In genomic region chr2:222024934-222025890, GRCh38 we compare ENCODE assay signal across 8 cellular contexts.
A peak's percentile ranks its signal among the peaks of the same experiment; 100 is the strongest.
DNase-seq lines count a peak whose midpoint lies in the region; ATAC-seq, FAIRE-seq and TF ChIP-seq lines count a peak whose summit lies in the region.

No MANE protein-coding gene starts in this region.

- ATAC-seq in T-cell (replicated peaks in 1 of 4) (no peak), GM18517 (IDR thresholded peaks at IDR 0.05; ENCODE audit: unreplicated experiment) (no peak)

- H3K9me3 Mint-ChIP-seq in T-cell: peaks cover 0 to 3% (median 0%) of the 10 kb centered on the region in 3 donors
- H3K9me3 Mint-ChIP-seq in activated T-cell treated with anti-CD3 and anti-CD28 coated beads, Interleukin-2, amount 50 U/mL, for 24 hours: no peaks in the 10 kb centered on the region

- H3K4me1 Mint-ChIP-seq in T-cell: peaks cover 0 to 7% (median 2%) of the 10 kb centered on the region in 3 donors
- no peaks in the 10 kb centered on the region for H3K4me1 Mint-ChIP-seq in activated T-cell treated with anti-CD3 and anti-CD28 coated beads, Interleukin-2, amount 50 U/mL, for 24 hours (ENCODE audit: low read depth)

- H3K27ac ChIP-seq in small intestine (ENCODE audit: low read depth in 1 of 2, low read length in 1 of 2): no peak overlapping the region

- TF ChIP-seq CTCF in GM10266 (IDR thresholded peaks at IDR 0.05; ENCODE audit: control insufficient read depth, insufficient read depth, low read depth, missing control alignments) (peak; percentile 66), LNCaP clone FGC (IDR thresholded peaks at IDR 0.05; ENCODE audit: control insufficient read depth, extremely low read depth, insufficient read depth) (peak; percentile 72), foreskin fibroblast (IDR thresholded peaks at IDR 0.05; ENCODE audit: low read depth, low read length) (peak; percentile 70)

- FAIRE-seq in small intestine (lab: Jason Lieb, UNC): no peak

- CTCF ChIA-PET in T-cell (lab: Charles Lee): interaction anchor here in 1 of 2 donors (1.0 kb wide), 1 partner anchor 10 kb away, joined by 4 read pairs; no protein-coding TSS in a partner anchor

- POLR2A ChIA-PET in T-cell (lab: Charles Lee): no interaction called here

- no peaks in the 10 kb centered on the region for H3K4me1 ChIP-seq in small intestine (ENCODE audit: control insufficient read depth in 2 of 2, insufficient read depth in 1 of 2, low read depth in 1 of 2, low read length in 1 of 2)

- no peaks in the 10 kb centered on the region for H3K36me3 Mint-ChIP-seq in T-cell
- no peaks in the 10 kb centered on the region for H3K36me3 Mint-ChIP-seq in activated T-cell treated with anti-CD3 and anti-CD28 coated beads, Interleukin-2, amount 50 U/mL, for 24 hours (ENCODE audit: low read depth)

- H3K4me3 ChIP-seq in LNCaP clone FGC (ENCODE audit: low read depth, low read length) (no peak overlapping the region), foreskin fibroblast (ENCODE audit: low read depth in 1 of 2, low read length in 2 of 2) (no peak overlapping the region), small intestine (ENCODE audit: low read depth in 1 of 2, low read length in 2 of 2) (no peak overlapping the region)

- H3K27me3 Mint-ChIP-seq in T-cell: peaks cover 0 to 5% of the 10 kb centered on the region in 2 donors
- H3K27me3 Mint-ChIP-seq in activated T-cell treated with anti-CD3 and anti-CD28 coated beads, Interleukin-2, amount 50 U/mL, for 24 hours: no peaks in the 10 kb centered on the region

- WGBS in small intestine, 3 donors: 31 to 39% (median 39%) methylated on average over 8 of the region's 8 CpGs

- H3K36me3 ChIP-seq in small intestine (ENCODE audit: control insufficient read depth in 2 of 2, insufficient read depth in 2 of 2, low read length in 2 of 2): no peaks in the 10 kb centered on the region

- no peaks in the 10 kb centered on the region for H3K9me3 ChIP-seq in small intestine (ENCODE audit: control insufficient read depth, low read depth)

- in situ Hi-C loops in SK-MEL-5 (cut with HindIII; ENCODE audit: low pct_unique_long_range_greater_than_20kb, low sequenced_read_pairs): loop anchor here (25.0 kb wide), 1 partner anchor 537 kb away; no protein-coding TSS in a partner anchor

- H3K27me3 ChIP-seq in small intestine (ENCODE audit: control insufficient read depth in 2 of 2, insufficient read depth in 2 of 2, low read length in 2 of 2): no peaks in the 10 kb centered on the region

- DNase-seq in GM10266 (ENCODE audit: extremely low spot score) (no peak), LNCaP clone FGC (ENCODE audit: low read depth) (peak; percentile 19), SK-MEL-5 (ENCODE audit: low read depth, low spot score) (peak; percentile 65), foreskin fibroblast (peak; percentile 17 to 68), small intestine (peak; percentile 23), T-cell (no peak)
- no peak for DNase-seq in activated T-cell treated with anti-CD3 and anti-CD28 coated beads, Interleukin-2, amount 50 U/mL, for 24 hours

- H3K27ac Mint-ChIP-seq in T-cell: no peak overlapping the region
- no peak overlapping the region for H3K27ac Mint-ChIP-seq in activated T-cell treated with anti-CD3 and anti-CD28 coated beads, Interleukin-2, amount 50 U/mL, for 24 hours

- peak overlapping the region in 1 of 3 donors; percentile 22 for H3K4me3 Mint-ChIP-seq in T-cell
- no peak overlapping the region for H3K4me3 Mint-ChIP-seq in activated T-cell treated with anti-CD3 and anti-CD28 coated beads, Interleukin-2, amount 50 U/mL, for 24 hours

Comparison
In these comparisons a context has a peak if more than half of its experiments do, and no peak if none do; other contexts are left out.
1. DNase-seq: peak in LNCaP clone FGC (single experiment), SK-MEL-5 (single experiment), foreskin fibroblast (2 of 2) and small intestine (single experiment); none in GM10266 (single experiment), T-cell (0 of 34) and activated T-cell treated with anti-CD3 and anti-CD28 coated beads, Interleukin-2, amount 50 U/mL, for 24 hours (single experiment).
2. Peak in every context shown above with its lines, with median percentiles within 50 percentile points of each other: CTCF ChIP-seq.